In the genomic region with DNA sequence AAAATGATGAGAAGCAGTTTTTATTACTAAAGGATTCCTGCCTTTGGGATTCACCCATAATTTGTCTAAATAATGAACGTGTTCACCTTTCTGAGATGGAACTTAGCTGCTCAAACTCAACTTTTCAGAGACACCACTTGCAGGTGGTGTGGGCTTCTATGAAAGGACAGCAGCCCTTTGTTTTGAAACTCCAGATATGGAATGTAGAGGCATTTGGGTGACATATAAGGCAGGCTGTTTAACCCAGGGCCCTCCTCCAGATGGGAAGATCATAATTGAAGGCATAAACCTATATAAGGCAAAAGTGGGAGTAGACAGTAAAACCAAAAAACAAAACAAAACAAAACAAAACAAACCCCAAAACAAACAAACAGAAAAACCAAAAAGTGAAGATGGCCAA, we compare ENCODE assay signal across 9 cellular contexts. TPM values are rescaled to one million over a fixed set of nuclear protein-coding genes. Genes with fewer than 3 reads are reported as not detected.
DNase-seq lines count a peak whose midpoint lies in the region; ATAC-seq and TF ChIP-seq lines count a peak whose summit lies in the region.
"Had no signal": no experiment of that assay in that cellular context is flagged by ENCODE, and none has a peak within 500 bp of the region (broad histone marks: within the 10 kb centered on the region; RNA-seq: fewer than 3 reads in every experiment).

No MANE protein-coding gene starts in this region.

- H3K79me2 ChIP-seq in SU-DHL-6 (ENCODE audit: insufficient read depth, low read length) (no peaks in the 10 kb centered on the region), hepatocyte (no peaks in the 10 kb centered on the region)

- H3K27me3 ChIP-seq in SU-DHL-6 (ENCODE audit: low read length) (no peaks in the 10 kb centered on the region), hepatocyte (no peaks in the 10 kb centered on the region), stomach (no peaks in the 10 kb centered on the region), aorta (ENCODE audit: control insufficient read depth in 1 of 2, insufficient read depth in 2 of 2, low read length in 1 of 2) (no peaks in the 10 kb centered on the region)

- H3K9me2 ChIP-seq in SU-DHL-6 (replicated peaks; ENCODE audit: insufficient read depth, low read length) (no peaks in the 10 kb centered on the region), hepatocyte (replicated peaks; ENCODE audit: insufficient read depth) (no peaks in the 10 kb centered on the region)

- peaks cover 21% of the 10 kb centered on the region for H3K4me1 Mint-ChIP-seq in activated CD8-positive, alpha-beta memory T cell treated with anti-CD3 and anti-CD28 coated beads, Interleukin-2, amount 10 ng/mL, durations not matched to agents 7 days and 5 days

- H3K27ac ChIP-seq in SU-DHL-6 (ENCODE audit: low read depth, low read length) (peak overlapping the region; percentile 30), hepatocyte (peak overlapping the region; percentile 93), stomach (peak overlapping the region in 3 of 5 donors; percentile 51 to 77 (median 55)), caudate nucleus (ENCODE audit: low read depth, low read length) (no peak overlapping the region), aorta (ENCODE audit: low read depth in 1 of 2, low read length in 2 of 2) (no peak overlapping the region)

- DNase-seq in activated CD8-positive, alpha-beta memory T cell treated with anti-CD3 and anti-CD28 coated beads, Interleukin-2, amount 10 ng/mL, durations not matched to agents 7 days and 5 days, result no peak
- DNase-seq in activated CD8-positive, alpha-beta memory T cell treated with anti-CD3 and anti-CD28 coated beads, Interleukin-2, amount 50 U/mL, for 4 hours, result no peak
- DNase-seq in hepatocyte (ENCODE audit: low spot score), result no peak
- DNase-seq in stomach, result no peak
- no peak for DNase-seq in caudate nucleus (lab: John Stamatoyannopoulos, UW)
- no peak for DNase-seq in aorta

- H3K4me3 Mint-ChIP-seq in activated CD8-positive, alpha-beta memory T cell treated with anti-CD3 and anti-CD28 coated beads, Interleukin-2, amount 10 ng/mL, durations not matched to agents 7 days and 5 days, result peak overlapping the region; percentile 81

- H3K27ac Mint-ChIP-seq in activated CD8-positive, alpha-beta memory T cell treated with anti-CD3 and anti-CD28 coated beads, Interleukin-2, amount 10 ng/mL, durations not matched to agents 7 days and 5 days, result peak overlapping the region; percentile 92

- H3K4me1 ChIP-seq in hepatocyte (ENCODE audit: insufficient read depth), result peaks cover 7% of the 10 kb centered on the region
- peaks cover 0 to 15% (median 2%) of the 10 kb centered on the region in 4 donors for H3K4me1 ChIP-seq in stomach
- no peaks in the 10 kb centered on the region for H3K4me1 ChIP-seq in aorta (ENCODE audit: control insufficient read depth in 1 of 2, insufficient read depth in 2 of 2, low read length in 2 of 2)

- H3K4me2 ChIP-seq in SU-DHL-6 (ENCODE audit: low read depth, low read length, poor library complexity, severe bottlenecking) (peak overlapping the region; percentile 63), hepatocyte (peak overlapping the region; percentile 85)

- H3K9me3 Mint-ChIP-seq in activated CD8-positive, alpha-beta memory T cell treated with anti-CD3 and anti-CD28 coated beads, Interleukin-2, amount 10 ng/mL, durations not matched to agents 7 days and 5 days (ENCODE audit: low read depth), result peaks cover 8% of the 10 kb centered on the region

- CTCF ChIA-PET in activated CD8-positive, alpha-beta memory T cell treated with anti-CD3 and anti-CD28 coated beads, Interleukin-2, amount 10 ng/mL, durations not matched to agents 7 days and 5 days (lab: Charles Lee), result interaction anchor here (0.8 to 2.7 kb wide), 21 partner anchors 8 to 164 kb away, joined by 3 to 70 read pairs (median 6); no protein-coding TSS in a partner anchor

- peak overlapping the region; percentile 52 for H3K9ac ChIP-seq in SU-DHL-6 (ENCODE audit: low read length)

- H3K27me3 Mint-ChIP-seq in activated CD8-positive, alpha-beta memory T cell treated with anti-CD3 and anti-CD28 coated beads, Interleukin-2, amount 10 ng/mL, durations not matched to agents 7 days and 5 days, result no peaks in the 10 kb centered on the region

- H2AFZ ChIP-seq in SU-DHL-6 (ENCODE audit: low read depth, low read length, severe bottlenecking) (peak overlapping the region; percentile 93), hepatocyte (peak overlapping the region; percentile 83)

- WGBS in hepatocyte (ENCODE audit: low lambda C conversion rate, missing lambda C conversion rate), result 88% methylated on average over 1 of the region's 1 CpG
- WGBS in stomach, 5 donors, result 80 to 93% (median 83%) methylated on average over 1 of the region's 1 CpG
- 89 to 94% methylated on average over 1 of the region's 1 CpG for WGBS in aorta, 2 donors

- H4K20me1 ChIP-seq in SU-DHL-6 (ENCODE audit: low read depth, low read length) (no peaks in the 10 kb centered on the region), hepatocyte (ENCODE audit: insufficient read depth, poor library complexity, severe bottlenecking) (no peaks in the 10 kb centered on the region)

- H3F3A ChIP-seq in SU-DHL-6 (ENCODE audit: insufficient read depth), result no peaks in the 10 kb centered on the region

- peaks cover 7% of the 10 kb centered on the region for H3K36me3 Mint-ChIP-seq in activated CD8-positive, alpha-beta memory T cell treated with anti-CD3 and anti-CD28 coated beads, Interleukin-2, amount 10 ng/mL, durations not matched to agents 7 days and 5 days

- ATAC-seq in activated CD8-positive, alpha-beta memory T cell treated with anti-CD3 and anti-CD28 coated beads, Interleukin-2, amount 10 ng/mL, durations not matched to agents 7 days and 5 days, result peak; percentile 2
- no peak for ATAC-seq in HG02981 (IDR thresholded peaks at IDR 0.05; ENCODE audit: unreplicated experiment)
- no peak for ATAC-seq in aorta (ENCODE audit: low FRiP score)

- no peaks in the 10 kb centered on the region for H3K9me3 ChIP-seq in SU-DHL-6 (ENCODE audit: insufficient read depth, low read length)
- no peaks in the 10 kb centered on the region for H3K9me3 ChIP-seq in hepatocyte (ENCODE audit: low read depth)
- no peaks in the 10 kb centered on the region for H3K9me3 ChIP-seq in stomach
- no peaks in the 10 kb centered on the region for H3K9me3 ChIP-seq in aorta (ENCODE audit: control insufficient read depth, low read length)

- intact Hi-C loops in stomach (cut with DNase I; ENCODE audit: low total_unique reads) (loop anchor here (10.0 kb wide), 1 partner anchor 114 kb away; no protein-coding TSS in a partner anchor), aorta (cut with DNase I) (loop anchor here (1.0 to 5.0 kb wide), 3 partner anchors 44 to 120 kb away; partner anchors contain the start of gene PKD1L1 (in 1 of the 2))

- no peak for TF ChIP-seq EP300 in stomach (IDR thresholded peaks at IDR 0.05)

- peak overlapping the region; percentile 48 for H3K4me3 ChIP-seq in SU-DHL-6 (ENCODE audit: insufficient read depth, low read length, poor library complexity, severe bottlenecking)
- H3K4me3 ChIP-seq in hepatocyte, result no peak overlapping the region
- peak overlapping the region; percentile 39 to 59 (median 50) for H3K4me3 ChIP-seq in stomach
- no peak overlapping the region for H3K4me3 ChIP-seq in aorta (ENCODE audit: low read length in 2 of 2)

- TF ChIP-seq CTCF in SU-DHL-6 (IDR thresholded peaks at IDR 0.05; ENCODE audit: insufficient read depth, low read length, poor library complexity, severe bottlenecking) (no peak), hepatocyte (IDR thresholded peaks at IDR 0.05; ENCODE audit: poor library complexity) (no peak), stomach (IDR thresholded peaks at IDR 0.05) (no peak)

- H3K36me3 ChIP-seq in SU-DHL-6 (ENCODE audit: low read length) (no peaks in the 10 kb centered on the region), hepatocyte (replicated peaks; ENCODE audit: insufficient read depth, low read depth) (no peaks in the 10 kb centered on the region), stomach (no peaks in the 10 kb centered on the region), aorta (ENCODE audit: control insufficient read depth in 1 of 2, insufficient read depth in 2 of 2, low read length in 1 of 2) (no peaks in the 10 kb centered on the region)

- no peak for TF ChIP-seq POLR2A in stomach (IDR thresholded peaks at IDR 0.05)

RNA-seq across cellular contexts. Expression of gene HUS1, which starts 11.9 kb away (rescaled TPM):
- total RNA-seq in activated CD8-positive, alpha-beta memory T cell treated with anti-CD3 and anti-CD28 coated beads, Interleukin-2, amount 10 ng/mL, durations not matched to agents 7 days and 5 days, result 10 to 100 TPM; 27.0 to 30.8 TPM
- total RNA-seq in hepatocyte (27.7 and 29.3 TPM in 2 replicates), stomach (10 to 100 TPM in 4 of 5 donors, 1 to 10 TPM in 1; 9.9 to 69.2 (median 21.1) TPM), aorta (10 to 100 TPM; 28.2 to 32.9 TPM)
- polyA plus RNA-seq in hepatocyte (11.5 and 16.1 TPM in 2 replicates), stomach (1 to 10 TPM; 5.9 to 8.2 (median 7.9) TPM), aorta (10 to 100 TPM; 11.9 to 17.7 TPM)

RNA-seq across cellular contexts. Expression of gene SUN3, which starts 37.6 kb away (rescaled TPM):
- total RNA-seq in activated CD8-positive, alpha-beta memory T cell treated with anti-CD3 and anti-CD28 coated beads, Interleukin-2, amount 10 ng/mL, durations not matched to agents 7 days and 5 days, result not detected
- total RNA-seq in hepatocyte (not detected in 2 replicates), stomach (not detected), aorta (not detected)
- polyA plus RNA-seq in hepatocyte (not detected in 2 replicates), stomach (not detected), aorta (not detected)
- polyA plus RNA-seq: AG04450 had no signal

RNA-seq across cellular contexts. Expression of gene PKD1L1, which starts 43.0 kb away (rescaled TPM):
- under 1 TPM; 0.06 to 0.19 TPM for total RNA-seq in activated CD8-positive, alpha-beta memory T cell treated with anti-CD3 and anti-CD28 coated beads, Interleukin-2, amount 10 ng/mL, durations not matched to agents 7 days and 5 days
- total RNA-seq in hepatocyte (under 0.01 and 0.07 TPM in 2 replicates), stomach (1 to 10 TPM in 2 of 5 donors, under 1 TPM in 2, not detected in 1; under 0.01 to 1.2 (median 0.62) TPM), aorta (1 to 10 TPM in 1 of 2 donors, under 1 TPM in 1; 0.52 to 1.2 TPM)
- polyA plus RNA-seq in hepatocyte (0.07 TPM in 1 of 2 replicates, not detected in the other), stomach (under 1 TPM in 2 of 3 donors, not detected in 1; 0.03 to 0.06 TPM), aorta (not detected)

RNA-seq across cellular contexts. Expression of gene C7orf57, which starts 44.1 kb away (rescaled TPM):
- total RNA-seq in activated CD8-positive, alpha-beta memory T cell treated with anti-CD3 and anti-CD28 coated beads, Interleukin-2, amount 10 ng/mL, durations not matched to agents 7 days and 5 days, result under 1 TPM; 0.12 to 0.15 TPM
- total RNA-seq in hepatocyte (0.43 TPM in 1 of 2 replicates, not detected in the other), stomach (not detected), aorta (not detected)
- polyA plus RNA-seq in hepatocyte (not detected in 2 replicates), stomach (under 1 TPM in 1 of 3 donors, not detected in 2; 0.08 TPM), aorta (not detected)
- polyA plus RNA-seq: AG04450 had no signal

Comparison
In these comparisons a context has a peak if more than half of its experiments do, and no peak if none do; other contexts are left out.
1. H3K27ac ChIP-seq: peak in SU-DHL-6 (single experiment), hepatocyte (single experiment) and stomach (3 of 5); none in caudate nucleus (single experiment) and aorta (0 of 2).
2. H3K4me3 ChIP-seq: peak in SU-DHL-6 (single experiment) and stomach (4 of 4); none in hepatocyte (single experiment) and aorta (0 of 2).